In the genomic region with DNA sequence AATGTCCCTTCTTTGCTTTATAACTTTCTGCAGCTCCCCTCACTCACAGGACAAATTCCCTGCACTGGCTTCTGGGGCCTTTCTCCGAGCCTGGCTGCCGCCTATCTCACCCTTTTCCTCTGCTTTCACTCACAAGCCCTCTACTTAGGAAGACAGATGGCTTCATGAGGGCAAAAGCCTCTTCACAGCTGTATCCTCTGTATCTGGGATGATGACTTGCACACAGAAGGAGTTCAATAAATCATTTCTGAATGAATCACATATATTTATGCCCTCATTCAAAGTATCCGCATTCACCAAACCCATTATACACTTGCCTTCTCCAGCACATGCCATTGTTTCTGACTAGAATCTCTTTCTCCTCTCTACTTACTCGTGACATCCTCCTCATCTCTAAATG, we compare ENCODE assay signal across 15 cellular contexts.
DNase-seq lines count a peak whose midpoint lies in the region; ATAC-seq and TF ChIP-seq lines count a peak whose summit lies in the region.
"Had no signal": no experiment of that assay in that cellular context is flagged by ENCODE, and none has a peak within 500 bp of the region (broad histone marks: within the 10 kb centered on the region; RNA-seq: fewer than 3 reads in every experiment).

No MANE protein-coding gene starts in this region.

- H3K27ac Mint-ChIP-seq in CD4-positive, CD25-positive, alpha-beta regulatory T cell: peak overlapping the region in 2 of 3 donors; percentile 44 to 69
- peak overlapping the region; percentile 11 to 61 (median 37) for H3K27ac Mint-ChIP-seq in CD4-positive, alpha-beta memory T cell

- peaks cover 59% of the 10 kb centered on the region for H3K36me3 ChIP-seq in CD4-positive, CD25-positive, alpha-beta regulatory T cell (ENCODE audit: control insufficient read depth, insufficient read depth, low read length)
- peaks cover 8% of the 10 kb centered on the region for H3K36me3 ChIP-seq in CD4-positive, alpha-beta memory T cell (ENCODE audit: insufficient read depth, low read length)
- H3K36me3 ChIP-seq in left lung (peaks cover 0 to 75% of the 10 kb centered on the region in 2 donors), tibial artery (peaks cover 41 to 52% (median 45%) of the 10 kb centered on the region in 3 donors), WERI-Rb-1 (no peaks in the 10 kb centered on the region)
- H3K36me3 ChIP-seq: BE2C, SJCRH30 had no signal

- no peaks in the 10 kb centered on the region for H3K4me1 ChIP-seq in CD4-positive, CD25-positive, alpha-beta regulatory T cell (ENCODE audit: control insufficient read depth, insufficient read depth, low read length, poor library complexity, severe bottlenecking)
- H3K4me1 ChIP-seq in CD4-positive, alpha-beta memory T cell (ENCODE audit: insufficient read depth, low read length): no peaks in the 10 kb centered on the region
- H3K4me1 ChIP-seq in left lung: peaks cover 0 to 5% of the 10 kb centered on the region in 2 donors
- H3K4me1 ChIP-seq in tibial artery: no peaks in the 10 kb centered on the region
- H3K4me1 ChIP-seq: BE2C, SJCRH30 had no signal

- intact Hi-C loops in CD4-positive, alpha-beta memory T cell (cut with micrococcal nuclease): no loop called here
- intact Hi-C loops in left lung (cut with DNase I) (no loop called here), tibial artery (cut with DNase I; ENCODE audit: low total_unique reads) (no loop called here)

- H3K4me3 ChIP-seq in CD4-positive, CD25-positive, alpha-beta regulatory T cell (ENCODE audit: low read depth, low read length): no peak overlapping the region
- no peak overlapping the region for H3K4me3 ChIP-seq in CD4-positive, alpha-beta memory T cell (ENCODE audit: low read length in 2 of 2)
- H3K4me3 ChIP-seq in left lung (no peak overlapping the region), tibial artery (no peak overlapping the region), WERI-Rb-1 (ENCODE audit: low read depth, low read length) (no peak overlapping the region)
- H3K4me3 ChIP-seq: SJCRH30 had no signal

- no peaks in the 10 kb centered on the region for H3K9me3 ChIP-seq in CD4-positive, CD25-positive, alpha-beta regulatory T cell (ENCODE audit: control insufficient read depth in 2 of 2, low read length in 2 of 2)
- no peaks in the 10 kb centered on the region for H3K9me3 ChIP-seq in CD4-positive, alpha-beta memory T cell (ENCODE audit: control insufficient read depth in 1 of 2, low read length in 2 of 2)
- H3K9me3 ChIP-seq in left lung: no peaks in the 10 kb centered on the region
- no peaks in the 10 kb centered on the region for H3K9me3 ChIP-seq in tibial artery
- no peaks in the 10 kb centered on the region for H3K9me3 ChIP-seq in WERI-Rb-1 (ENCODE audit: severe bottlenecking)
- H3K9me3 ChIP-seq: BE2C, SJCRH30 had no signal

- H3K36me3 Mint-ChIP-seq in CD4-positive, CD25-positive, alpha-beta regulatory T cell: peaks cover 44% of the 10 kb centered on the region
- H3K36me3 Mint-ChIP-seq in CD4-positive, alpha-beta memory T cell: peaks cover 46 to 62% of the 10 kb centered on the region in 2 donors

- CTCF ChIA-PET in CD4-positive, alpha-beta memory T cell (lab: Charles Lee; ENCODE audit: partially characterized antibody): no interaction called here

- TF ChIP-seq CTCF in left lung (IDR thresholded peaks at IDR 0.05) (no peak), tibial artery (IDR thresholded peaks at IDR 0.05) (no peak), WERI-Rb-1 (IDR thresholded peaks at IDR 0.05; ENCODE audit: low read depth, low read length) (no peak)

- no peak for DNase-seq in CD4-positive, CD25-positive, alpha-beta regulatory T cell
- DNase-seq in CD4-positive, alpha-beta memory T cell: no peak
- DNase-seq in amniotic epithelial cell (ENCODE audit: low read depth) (peak; percentile 26), left lung (no peak), tibial artery (no peak), NCI-H2029 (lab: John Stamatoyannopoulos, UW) (no peak), WERI-Rb-1 (no peak)
- DNase-seq: BE2C, H7, Karpas-422, NCI-H1105 treated with DMSO at 0.1 percent for 48 hours, NCI-H187 treated with DMSO at 0.1 percent for 48 hours, NCI-H2171 treated with DMSO at 0.1 percent for 48 hours, NCI-H526, SJCRH30 had no signal

- H3K9me3 Mint-ChIP-seq in CD4-positive, CD25-positive, alpha-beta regulatory T cell: peaks cover 0 to 1% (median 0%) of the 10 kb centered on the region in 7 donors
- H3K9me3 Mint-ChIP-seq in CD4-positive, alpha-beta memory T cell: no peaks in the 10 kb centered on the region

- H3K27ac ChIP-seq in CD4-positive, CD25-positive, alpha-beta regulatory T cell (ENCODE audit: insufficient read depth, low read length, poor library complexity, severe bottlenecking): no peak overlapping the region
- H3K27ac ChIP-seq in CD4-positive, alpha-beta memory T cell (ENCODE audit: low read depth, low read length): no peak overlapping the region
- H3K27ac ChIP-seq in left lung (no peak overlapping the region), tibial artery (no peak overlapping the region), WERI-Rb-1 (no peak overlapping the region)
- H3K27ac ChIP-seq: SJCRH30 had no signal

- H3K27me3 ChIP-seq in CD4-positive, CD25-positive, alpha-beta regulatory T cell (ENCODE audit: control insufficient read depth, insufficient read depth, low read length): no peaks in the 10 kb centered on the region
- no peaks in the 10 kb centered on the region for H3K27me3 ChIP-seq in CD4-positive, alpha-beta memory T cell (ENCODE audit: insufficient read depth, low read length)
- no peaks in the 10 kb centered on the region for H3K27me3 ChIP-seq in left lung
- no peaks in the 10 kb centered on the region for H3K27me3 ChIP-seq in tibial artery
- no peaks in the 10 kb centered on the region for H3K27me3 ChIP-seq in WERI-Rb-1 (ENCODE audit: insufficient read depth, low read depth, severe bottlenecking)
- H3K27me3 ChIP-seq: BE2C, SJCRH30 had no signal

- ATAC-seq in CD4-positive, CD25-positive, alpha-beta regulatory T cell (ENCODE audit: low read depth in 2 of 2): no peak
- peak; percentile 8 for ATAC-seq in left lung

- H3K4me1 Mint-ChIP-seq in CD4-positive, CD25-positive, alpha-beta regulatory T cell: peaks cover 7 to 13% (median 10%) of the 10 kb centered on the region in 4 donors
- peaks cover 4 to 13% (median 8%) of the 10 kb centered on the region in 4 donors for H3K4me1 Mint-ChIP-seq in CD4-positive, alpha-beta memory T cell

- POLR2A ChIA-PET in CD4-positive, alpha-beta memory T cell (lab: Charles Lee; ENCODE audit: partially characterized antibody): no interaction called here

- H3K27me3 Mint-ChIP-seq in CD4-positive, CD25-positive, alpha-beta regulatory T cell: no peaks in the 10 kb centered on the region
- H3K27me3 Mint-ChIP-seq in CD4-positive, alpha-beta memory T cell: no peaks in the 10 kb centered on the region

- H3K4me3 Mint-ChIP-seq in CD4-positive, CD25-positive, alpha-beta regulatory T cell: no peak overlapping the region
- H3K4me3 Mint-ChIP-seq in CD4-positive, alpha-beta memory T cell: no peak overlapping the region
